Comparison of ENCODE assay signal across 23 cellular contexts in the genomic region with DNA sequence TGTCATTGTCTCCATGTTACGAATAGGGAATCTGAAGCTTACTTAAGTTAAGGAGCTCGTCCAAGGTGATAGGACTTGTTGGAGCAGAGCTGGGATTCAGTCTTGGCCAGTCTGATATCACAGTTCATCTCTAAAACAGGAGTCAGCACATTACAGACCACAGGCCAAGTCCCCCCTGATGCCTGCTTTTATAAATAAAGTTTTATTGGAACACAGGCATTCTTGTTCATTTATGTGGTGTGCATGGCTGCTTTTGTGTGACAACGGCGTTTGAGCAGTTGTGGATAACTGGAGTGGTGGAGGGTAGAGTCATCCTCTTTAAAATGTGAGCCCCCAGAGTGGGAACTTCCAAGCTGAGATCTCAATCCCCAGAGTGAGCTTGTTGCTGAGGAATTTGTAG.
"Had no signal": no experiment of that assay in that cellular context is flagged by ENCODE, and none has a peak within 500 bp of the region (broad histone marks: within the 10 kb centered on the region; RNA-seq: fewer than 3 reads in every experiment).

No MANE protein-coding gene starts in this region.

- H3K27me3 ChIP-seq: adrenal gland had no signal

- ATAC-seq: activated CD8-positive, alpha-beta T cell treated with anti-CD3 and anti-CD28 coated beads, Interleukin-2, amount 10 ng/mL, durations not matched to agents 7 days and 5 days; Panc1; Right ventricle myocardium inferior; WTC11 had no signal

- H3K27ac Mint-ChIP-seq: activated CD8-positive, alpha-beta T cell treated with anti-CD3 and anti-CD28 coated beads, Interleukin-2, amount 10 ng/mL, durations not matched to agents 7 days and 5 days; activated naive CD8-positive, alpha-beta T cell treated with anti-CD3 and anti-CD28 coated beads, Interleukin-2, amount 10 ng/mL, durations not matched to agents 7 days and 5 days; T-helper 1 cell treated with Interleukin-12 subunit alpha and Interleukin-12 subunit beta and Interleukin-4 antibody, amounts not matched to agents 30 μg/mL and 1 μg/mL, for 36 hours had no signal

- H3K9me3 ChIP-seq: adrenal gland had no signal

- DNase-seq: activated CD4-positive, alpha-beta T cell treated with anti-CD3 and anti-CD28 coated beads for 48 hours; activated CD4-positive, alpha-beta T cell treated with anti-CD3 and anti-CD28 coated beads, Interleukin-2, amount 50 U/mL, for 4 hours; activated CD4-positive, CD25-positive, alpha-beta regulatory T cell treated with anti-CD3 and anti-CD28 coated beads, Interleukin-2, amount 50 U/mL, for 72 hours; activated CD8-positive, alpha-beta memory T cell treated with anti-CD3 and anti-CD28 coated beads, Interleukin-2, amount 50 U/mL, for 48 hours; activated CD8-positive, alpha-beta T cell treated with anti-CD3 and anti-CD28 coated beads, Interleukin-2, amount 10 ng/mL, durations not matched to agents 7 days and 5 days; activated naive CD4-positive, alpha-beta T cell treated with anti-CD3 and anti-CD28 coated beads, Interleukin-2, amount 50 U/mL, for 16 hours; activated naive CD8-positive, alpha-beta T cell treated with anti-CD3 and anti-CD28 coated beads, Interleukin-2, amount 10 ng/mL, durations not matched to agents 7 days and 5 days; activated T-cell treated with anti-CD3 and anti-CD28 coated beads, Interleukin-2, amount 50 U/mL, for 1 hour; adrenal gland; anterior cingulate cortex; cerebellar nuclear complex; NCI-H1930; NCI-H2107; NCI-H2171 treated with DMSO at 0.1 percent for 48 hours; NCI-H226; NCI-H526; NK-92 treated with Interleukin-12 subunit alpha and Interleukin-12 subunit beta, amount 100 ng/mL, for 24 hours; OCI-M1 had no signal

- H3K4me1 Mint-ChIP-seq: activated naive CD8-positive, alpha-beta T cell treated with anti-CD3 and anti-CD28 coated beads, Interleukin-2, amount 10 ng/mL, durations not matched to agents 7 days and 5 days; WTC11 had no signal

- H3K36me3 Mint-ChIP-seq: activated naive CD8-positive, alpha-beta T cell treated with anti-CD3 and anti-CD28 coated beads, Interleukin-2, amount 10 ng/mL, durations not matched to agents 7 days and 5 days; WTC11 had no signal

- H3K4me3 ChIP-seq: adrenal gland had no signal

- H3K9me3 Mint-ChIP-seq: activated naive CD8-positive, alpha-beta T cell treated with anti-CD3 and anti-CD28 coated beads, Interleukin-2, amount 10 ng/mL, durations not matched to agents 7 days and 5 days; T-helper 1 cell treated with Interleukin-12 subunit alpha and Interleukin-12 subunit beta and Interleukin-4 antibody, amounts not matched to agents 30 μg/mL and 1 μg/mL, for 36 hours; WTC11 had no signal

- H3K27ac ChIP-seq: adrenal gland had no signal

- H3K4me3 Mint-ChIP-seq: activated CD8-positive, alpha-beta T cell treated with anti-CD3 and anti-CD28 coated beads, Interleukin-2, amount 10 ng/mL, durations not matched to agents 7 days and 5 days; activated naive CD8-positive, alpha-beta T cell treated with anti-CD3 and anti-CD28 coated beads, Interleukin-2, amount 10 ng/mL, durations not matched to agents 7 days and 5 days; T-helper 1 cell treated with Interleukin-12 subunit alpha and Interleukin-12 subunit beta and Interleukin-4 antibody, amounts not matched to agents 30 μg/mL and 1 μg/mL, for 36 hours; WTC11 had no signal

- H3K36me3 ChIP-seq: adrenal gland had no signal

- H3K4me1 ChIP-seq: adrenal gland had no signal

- FAIRE-seq: colon had no signal
